Comparison of ENCODE assay signal across 1 cellular context in the genomic region with DNA sequence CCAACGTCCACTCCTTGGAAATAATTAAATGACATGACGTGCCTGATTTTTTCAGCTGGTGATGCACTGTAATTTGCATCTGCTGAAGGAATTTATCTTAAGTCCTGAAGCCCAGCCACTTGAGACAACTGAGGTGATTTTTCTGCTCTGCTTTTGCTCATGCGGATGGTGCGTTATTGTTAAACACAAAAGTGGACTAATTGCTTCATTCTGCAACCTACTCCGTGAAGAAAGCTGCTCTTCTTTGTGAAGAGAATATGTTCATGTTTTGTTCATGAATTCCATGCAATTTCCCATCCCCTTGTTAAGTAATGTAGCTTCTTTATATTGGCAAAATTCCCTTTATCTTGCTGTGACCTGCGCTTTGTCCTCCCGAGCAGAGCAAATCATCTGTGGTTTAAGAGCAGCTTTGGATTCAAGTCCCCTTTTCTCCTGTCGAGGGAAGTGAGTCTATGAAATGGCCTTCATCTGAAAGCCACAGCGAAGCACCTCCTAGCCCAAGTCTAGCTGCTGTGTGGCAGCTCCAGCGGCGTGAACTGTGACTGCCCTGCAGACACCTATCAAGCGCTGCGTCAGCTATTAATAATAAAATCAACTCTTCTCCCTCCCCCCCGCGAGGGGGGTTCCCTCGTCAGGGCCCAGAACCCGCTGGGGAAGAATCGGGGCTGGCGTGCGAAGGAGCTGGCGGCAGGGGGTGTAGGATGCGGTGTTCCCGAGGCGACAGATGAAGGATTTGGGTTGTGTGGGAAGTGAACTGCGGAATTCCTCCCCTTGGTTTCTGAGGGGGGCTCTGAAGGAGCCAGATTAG.
TF ChIP-seq lines count a peak whose summit lies in the region.

No MANE protein-coding gene starts in this region.

TF ChIP-seq in GM23338, 12 proteins besides CTCF, POLR2A, EP300 and RAD21 (continued from another document):
- TF ChIP-seq ZNF462 (CRISPR knock-in tag; IDR thresholded peaks at IDR 0.05): no peak
